Comparison of ENCODE assay signal across 8 cellular contexts in the genomic region with DNA sequence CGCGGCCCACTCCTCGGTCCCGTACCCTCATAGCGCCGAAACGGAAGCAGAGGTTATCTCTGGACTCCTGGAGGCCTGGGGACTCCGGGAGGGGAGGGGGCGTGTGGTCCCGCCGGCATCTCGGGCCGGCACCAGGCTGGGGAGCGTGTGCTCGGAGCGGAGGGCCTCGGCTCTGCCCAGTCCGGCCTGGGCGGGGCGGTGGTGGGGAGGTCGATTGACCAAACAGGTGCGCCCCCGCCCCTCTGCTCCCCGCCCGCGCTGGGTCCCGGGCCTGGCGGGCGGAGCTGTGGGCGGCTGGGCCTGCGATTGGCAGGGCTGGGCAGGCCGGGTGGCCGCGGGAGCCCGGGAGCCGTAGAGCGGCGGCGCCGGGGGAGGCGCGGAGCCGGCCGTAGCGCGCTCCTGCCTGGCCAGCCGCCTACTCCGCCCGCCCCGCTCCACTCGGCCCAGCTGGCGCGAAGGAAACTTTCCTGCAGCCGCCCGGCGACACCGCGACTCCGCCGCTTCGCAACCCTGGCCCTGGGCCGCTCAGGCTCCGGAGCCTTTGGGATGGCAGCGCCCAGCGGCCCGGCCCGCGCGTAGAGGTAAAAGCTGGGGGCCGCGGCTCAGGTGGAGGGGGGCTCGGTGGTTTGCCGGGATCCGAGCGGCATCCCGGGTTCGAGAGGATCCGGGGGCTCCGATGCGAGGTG. TPM values are rescaled to one million over a fixed set of nuclear protein-coding genes. Genes with fewer than 3 reads are reported as not detected.
DNase-seq lines count a peak whose midpoint lies in the region; ATAC-seq, FAIRE-seq and TF ChIP-seq lines count a peak whose summit lies in the region.

No MANE protein-coding gene starts in this region.

- peak overlapping the region; percentile 66 for H3K27ac ChIP-seq in 22Rv1
- H3K27ac ChIP-seq in cingulate gyrus (ENCODE audit: low read depth, low read length), result peak overlapping the region; percentile 47
- H3K27ac ChIP-seq in HepG2 (ENCODE audit: extremely low read length, insufficient read depth, low read length), result no peak overlapping the region
- peak overlapping the region; percentile 65 to 95 (median 92) for H3K27ac ChIP-seq in transverse colon

- no peaks in the 10 kb centered on the region for H3K79me2 ChIP-seq in HepG2 (ENCODE audit: insufficient read depth, low read length)

- TF ChIP-seq CTCF in 22Rv1 (IDR thresholded peaks at IDR 0.05) (no peak), HepG2 (CRISPR knock-in tag; IDR thresholded peaks at IDR 0.05) (no peak; the same call in 1 of the 2 replicates), transverse colon (IDR thresholded peaks at IDR 0.05) (no peak)

- POLR2A ChIA-PET in HepG2 (lab: Yijun Ruan, JAX), result interaction anchor here (1.2 kb wide), 1 partner anchor 10 kb away, joined by 5 read pairs; no protein-coding TSS in a partner anchor

- TF ChIP-seq EP300 in HepG2 (IDR thresholded peaks at IDR 0.05; ENCODE audit: low read depth in 2 of 2, low read length in 2 of 2) (no peak), HepG2 (CRISPR knock-in tag; IDR thresholded peaks at IDR 0.05; ENCODE audit: borderline replicate concordance) (no peak), transverse colon (IDR thresholded peaks at IDR 0.05; ENCODE audit: low read depth) (no peak)

- H3K36me3 ChIP-seq in HepG2 (replicated peaks in 1 of 2; ENCODE audit: control insufficient read depth in 1 of 2, insufficient read depth in 2 of 2, low read length in 2 of 2) (no peaks in the 10 kb centered on the region), transverse colon (no peaks in the 10 kb centered on the region)

- peaks cover 38% of the 10 kb centered on the region for H3K4me1 ChIP-seq in HepG2 (ENCODE audit: insufficient read depth, low read length)
- peaks cover 9 to 31% (median 24%) of the 10 kb centered on the region in 4 donors for H3K4me1 ChIP-seq in transverse colon

- H4K20me1 ChIP-seq in HepG2 (ENCODE audit: insufficient read depth, low read length), result no peaks in the 10 kb centered on the region

- CTCF ChIA-PET in HepG2 (lab: Yijun Ruan, JAX; ENCODE audit: low intra/inter-chr PET ratio, low total read pairs), result no interaction called here

- TF ChIP-seq POLR2A in HepG2 (IDR thresholded peaks at IDR 0.05; ENCODE audit: insufficient read depth in 1 of 2, low read depth in 2 of 2, low read length in 2 of 2), result no peak
- no peak for TF ChIP-seq POLR2A in transverse colon (IDR thresholded peaks at IDR 0.05)

- in situ Hi-C loops in HepG2 (cut with HindIII; ENCODE audit: extremely low pct_ligation_motif_present, low pct_unique_long_range_greater_than_20kb), result no loop called here
- in situ Hi-C loops in transverse colon (cut with MboI; ENCODE audit: low pct_ligation_motif_present in 1 of 4, low pct_unique_long_range_greater_than_20kb in 1 of 4, low sequenced_read_pairs in 3 of 4), result no loop called here

- WGBS in HepG2 (ENCODE audit: low lambda C conversion rate), result 8% methylated on average over 13 of the region's 80 CpGs
- 7% methylated on average over 50 of the region's 80 CpGs; no CpG with 5 or more reads in 1 of the 2 donors for WGBS in transverse colon (ENCODE audit: low coverage in 1 of 2), 2 donors

- no peak for FAIRE-seq in HepG2 (lab: Jason Lieb, UNC)

- no peak overlapping the region for H2AFZ ChIP-seq in HepG2 (ENCODE audit: low read length)

- H3K9ac ChIP-seq in HepG2 (ENCODE audit: insufficient read depth, low read depth, low read length), result peak overlapping the region; percentile 49

- H3K4me2 ChIP-seq in HepG2 (ENCODE audit: low read depth, low read length), result peak overlapping the region; percentile 95

- H3K9me3 ChIP-seq in HepG2 (ENCODE audit: low read length) (no peaks in the 10 kb centered on the region; the same call in 1 of the 2 replicates), transverse colon (no peaks in the 10 kb centered on the region)

- H3K27me3 ChIP-seq in HepG2 (ENCODE audit: control insufficient read depth in 1 of 2, insufficient read depth in 2 of 2, low read length in 2 of 2), result 0 out of 5 replicates have a peak, but pooled peaks cover 0 to 2% of the 10 kb centered on the region in 2 experiments
- peaks cover 33% of the 10 kb centered on the region for H3K27me3 ChIP-seq in transverse colon

- peak; percentile 64 for DNase-seq in HT-29 (ENCODE audit: low spot score)
- DNase-seq in HepG2 (ENCODE audit: low spot score), result peak; percentile 64
- DNase-seq in transverse colon, result peak; percentile 65
- DNase-seq in activated effector memory CD4-positive, alpha-beta T cell treated with anti-CD3 and anti-CD28 coated beads, Interleukin-2, amount 50 U/mL, for 16 hours, result no peak
- DNase-seq in cerebellar nuclear complex (lab: John Stamatoyannopoulos, UW), result no peak

- no TSS peak for BruUV-seq in HepG2 (replicated peaks; lab: Mats Ljungman, UMichigan)

- H3K4me3 ChIP-seq in HepG2 (replicated peaks in 1 of 3; ENCODE audit: insufficient read depth in 1 of 3, low read depth in 2 of 3, low read length in 3 of 3) (peak overlapping the region; percentile 71 to 83 (median 82)), transverse colon (peak overlapping the region; percentile 14 to 64 (median 50))

- no peak for TF ChIP-seq RAD21 in HepG2 (CRISPR knock-in tag; IDR thresholded peaks at IDR 0.05)

- intact Hi-C loops in HepG2 (cut with micrococcal nuclease; ENCODE audit: unreplicated experiment) (loop anchor here (1.0 kb wide), 1 partner anchor 22 kb away; no protein-coding TSS in a partner anchor), transverse colon (cut with DNase I; ENCODE audit: low total_unique reads) (no loop called here)

- ATAC-seq in HepG2 (peak; percentile 94), GM19463 (IDR thresholded peaks at IDR 0.05; ENCODE audit: unreplicated experiment) (no peak)

TF ChIP-seq in HepG2, 621 proteins besides CTCF, POLR2A, EP300 and RAD21 (continues in another document):
- no peak for TF ChIP-seq SALL1 (CRISPR knock-in tag; IDR thresholded peaks at IDR 0.05)
- peak; percentile 72 for TF ChIP-seq CCDC6 (CRISPR knock-in tag; IDR thresholded peaks at IDR 0.05)
- TF ChIP-seq NFYC (CRISPR knock-in tag; IDR thresholded peaks at IDR 0.05), result peak; percentile 44; the same call in 1 of the 2 replicates
- no peak for TF ChIP-seq TMF1 (CRISPR knock-in tag; IDR thresholded peaks at IDR 0.05; ENCODE audit: low read depth)
- no peak for TF ChIP-seq IRF2 (CRISPR knock-in tag; IDR thresholded peaks at IDR 0.05)
- TF ChIP-seq, protein P1, sequence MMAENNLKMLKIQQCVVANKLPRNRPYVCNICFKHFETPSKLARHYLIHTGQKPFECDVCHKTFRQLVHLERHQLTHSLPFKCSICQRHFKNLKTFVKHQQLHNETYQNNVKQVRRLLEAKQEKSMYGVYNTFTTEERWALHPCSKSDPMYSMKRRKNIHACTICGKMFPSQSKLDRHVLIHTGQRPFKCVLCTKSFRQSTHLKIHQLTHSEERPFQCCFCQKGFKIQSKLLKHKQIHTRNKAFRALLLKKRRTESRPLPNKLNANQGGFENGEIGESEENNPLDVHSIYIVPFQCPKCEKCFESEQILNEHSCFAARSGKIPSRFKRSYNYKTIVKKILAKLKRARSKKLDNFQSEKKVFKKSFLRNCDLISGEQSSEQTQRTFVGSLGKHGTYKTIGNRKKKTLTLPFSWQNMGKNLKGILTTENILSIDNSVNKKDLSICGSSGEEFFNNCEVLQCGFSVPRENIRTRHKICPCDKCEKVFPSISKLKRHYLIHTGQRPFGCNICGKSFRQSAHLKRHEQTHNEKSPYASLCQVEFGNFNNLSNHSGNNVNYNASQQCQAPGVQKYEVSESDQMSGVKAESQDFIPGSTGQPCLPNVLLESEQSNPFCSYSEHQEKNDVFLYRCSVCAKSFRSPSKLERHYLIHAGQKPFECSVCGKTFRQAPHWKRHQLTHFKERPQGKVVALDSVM (CRISPR knock-in tag; IDR thresholded peaks at IDR 0.05), result peak; percentile 79
- TF ChIP-seq, protein P2, sequence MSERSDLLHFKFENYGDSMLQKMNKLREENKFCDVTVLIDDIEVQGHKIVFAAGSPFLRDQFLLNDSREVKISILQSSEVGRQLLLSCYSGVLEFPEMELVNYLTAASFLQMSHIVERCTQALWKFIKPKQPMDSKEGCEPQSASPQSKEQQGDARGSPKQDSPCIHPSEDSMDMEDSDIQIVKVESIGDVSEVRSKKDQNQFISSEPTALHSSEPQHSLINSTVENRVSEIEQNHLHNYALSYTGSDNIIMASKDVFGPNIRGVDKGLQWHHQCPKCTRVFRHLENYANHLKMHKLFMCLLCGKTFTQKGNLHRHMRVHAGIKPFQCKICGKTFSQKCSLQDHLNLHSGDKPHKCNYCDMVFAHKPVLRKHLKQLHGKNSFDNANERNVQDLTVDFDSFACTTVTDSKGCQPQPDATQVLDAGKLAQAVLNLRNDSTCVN (CRISPR knock-in tag; IDR thresholded peaks at IDR 0.05; ENCODE audit: borderline replicate concordance), result no peak

RNA-seq across cellular contexts. Expression of a gene that starts 52.1 kb away (rescaled TPM):
- total RNA-seq in HT-29 (2014; rRNA removed; shearing (Covaris generic)), result 47.4 and 58.1 TPM in 2 replicates
- total RNA-seq in HepG2 (2016; rRNA removed; fragmentation: Illumina TruSeq; extraction: Trizol) (25.3 and 32.1 TPM in 2 replicates), transverse colon (100 to 1,000 TPM in 1 of 4 donors, 10 to 100 TPM in 3; 84.2 to 159 (median 90.7) TPM)
- 2.8 and 5.2 TPM in 2 replicates for total RNA-seq in HepG2 (2016; cell fraction: cytosol; rRNA removed; fragmentation: Illumina TruSeq; extraction: Trizol; ENCODE audit: low read depth)
- total RNA-seq in HepG2 (2016; cell fraction: insoluble cytoplasmic fraction; rRNA removed; fragmentation: Illumina TruSeq; extraction: Trizol), result 24.3 and 28.3 TPM in 2 replicates
- 10.8 and 12.3 TPM in 2 replicates for total RNA-seq in HepG2 (2016; cell fraction: membrane; rRNA removed; fragmentation: Illumina TruSeq; extraction: Trizol)
- total RNA-seq in HepG2 (2016; cell fraction: nucleus; rRNA removed; fragmentation: Illumina TruSeq; extraction: Trizol), result 23.5 and 29.5 TPM in 2 replicates
- polyA plus RNA-seq in HepG2 (2011; rRNA removed), result 37.9 and 39.9 TPM in 2 replicates
- 20.8 and 29.3 TPM in 2 replicates for polyA plus RNA-seq in HepG2 (2011; cell fraction: cytosol; rRNA removed)
- 42.4 and 54.9 TPM in 2 replicates for polyA plus RNA-seq in HepG2 (2011; cell fraction: nucleus; rRNA removed)
- 14.7 and 24.6 TPM in 2 replicates for polyA plus RNA-seq in HepG2 (2012)
- polyA plus RNA-seq in HepG2 (2016; cell fraction: cytosol; fragmentation: Illumina TruSeq; extraction: Trizol; ENCODE audit: low read depth), result 1.9 and 2.6 TPM in 2 replicates
- 24.2 and 33.5 TPM in 2 replicates for polyA plus RNA-seq in HepG2 (2016; cell fraction: insoluble cytoplasmic fraction; fragmentation: Illumina TruSeq; extraction: Trizol; ENCODE audit: low read depth)
- polyA plus RNA-seq in HepG2 (2016; cell fraction: membrane; fragmentation: Illumina TruSeq; extraction: Trizol; ENCODE audit: low read depth), result 5.5 and 5.8 TPM in 2 replicates
- polyA plus RNA-seq in HepG2 (2016; cell fraction: nucleus; fragmentation: Illumina TruSeq; extraction: Trizol; ENCODE audit: insufficient read depth, low read depth), result 42.8 and 47.1 TPM in 2 replicates
- 48.1 and 97.1 TPM in 2 replicates for polyA minus RNA-seq in HepG2 (2011; rRNA and poly(A)+ RNA removed; ENCODE audit: low replicate concordance)
- polyA minus RNA-seq in HepG2 (2011; cell fraction: cytosol; rRNA and poly(A)+ RNA removed), result 26.5 and 29.0 TPM in 2 replicates
- 34.6 and 46.1 TPM in 2 replicates for polyA minus RNA-seq in HepG2 (2011; cell fraction: nucleus; rRNA and poly(A)+ RNA removed)

Comparison
In these comparisons a context has a peak if more than half of its experiments do, and no peak if none do; other contexts are left out.
1. DNase-seq: peak in HT-29 (single experiment), HepG2 (single experiment) and transverse colon (single experiment); none in activated effector memory CD4-positive, alpha-beta T cell treated with anti-CD3 and anti-CD28 coated beads, Interleukin-2, amount 50 U/mL, for 16 hours (single experiment) and cerebellar nuclear complex (0 of 2).